Comparison of ENCODE assay signal across 22 cellular contexts in the genomic region with DNA sequence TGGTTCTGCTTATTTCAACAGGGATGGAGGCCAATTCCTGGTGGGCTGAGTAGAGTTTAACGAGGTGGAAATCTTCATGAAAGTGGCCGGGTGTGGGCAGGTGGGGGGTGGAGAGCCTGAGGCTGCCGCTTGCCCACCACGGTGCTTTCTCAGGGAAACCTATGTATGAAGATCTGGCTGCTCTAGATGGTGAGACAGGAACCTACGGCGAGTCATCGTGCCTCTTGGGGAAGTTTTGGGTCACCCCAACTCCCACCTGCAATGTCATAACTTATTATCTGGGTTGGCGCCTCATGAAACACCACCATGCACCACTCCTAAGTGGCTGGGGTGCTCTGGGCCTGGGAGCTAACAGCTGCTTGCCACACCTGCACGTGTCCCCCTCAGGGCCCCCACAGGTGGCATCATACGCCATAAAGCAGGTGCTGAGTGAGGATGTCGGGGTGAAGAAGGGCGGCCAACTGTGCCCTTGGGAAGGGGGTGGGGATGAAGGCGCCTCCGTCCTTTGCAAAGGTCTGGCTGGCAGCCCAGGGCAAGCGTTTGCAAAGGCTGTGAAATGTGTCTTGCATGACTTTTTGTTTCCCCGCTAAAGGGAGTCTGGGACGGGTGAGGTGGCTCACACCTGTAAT. TPM values are rescaled to one million over a fixed set of nuclear protein-coding genes. Genes with fewer than 3 reads are reported as not detected.
A peak's percentile ranks its signal among the peaks of the same experiment; 100 is the strongest.
DNase-seq lines count a peak whose midpoint lies in the region; ATAC-seq and TF ChIP-seq lines count a peak whose summit lies in the region.
"Had no signal": no experiment of that assay in that cellular context is flagged by ENCODE, and none has a peak within 500 bp of the region (broad histone marks: within the 10 kb centered on the region; RNA-seq: fewer than 3 reads in every experiment).

No MANE protein-coding gene starts in this region.

- DNase-seq in activated T-cell treated with anti-CD3 and anti-CD28 coated beads, Interleukin-2, amount 50 U/mL, for 1 hour = peak; percentile 4
- no peak for DNase-seq in activated T-cell treated with anti-CD3 and anti-CD28 coated beads for 4 hours
- peak; percentile 75 for DNase-seq in NB4 (ENCODE audit: low read depth)
- peak; percentile 41 for DNase-seq in islet precursor cell
- peak; percentile 25 for DNase-seq in sciatic nerve (ENCODE audit: low spot score)
- no peak for DNase-seq in NCI-H2029 treated with DMSO at 0.1 percent for 48 hours (lab: John Stamatoyannopoulos, UW)
- DNase-seq in superior temporal gyrus (ENCODE audit: extremely low spot score) = no peak
- DNase-seq: CD8-positive, alpha-beta memory T cell; DMS 273 treated with DMSO at 0.1 percent for 48 hours; DMS79; EL; GDM1; Karpas-422; NCI-H1092 treated with DMSO at 0.1 percent for 48 hours; NCI-H1436 treated with DMSO at 0.1 percent for 48 hours; NCI-H187 treated with DMSO at 0.1 percent for 48 hours; NCI-H446; NCI-H524 treated with DMSO at 0.1 percent for 48 hours; NCI-H774; SK-N-SH had no signal

- TF ChIP-seq POLR2A in NB4 (IDR thresholded peaks at IDR 0.05; ENCODE audit: extremely low read depth, insufficient read length) = no peak

- H3K4me3 ChIP-seq in NB4 (ENCODE audit: low read depth, low read length) = no peak overlapping the region
- H3K4me3 ChIP-seq: GM12878 had no signal

- ATAC-seq in sciatic nerve = no peak
- ATAC-seq: GM12878, HepG2 had no signal

- intact Hi-C loops in sciatic nerve (cut with DNase I) = no loop called here

- no peak for TF ChIP-seq CTCF in NB4 (IDR thresholded peaks at IDR 0.05; ENCODE audit: low read depth, low read length)

RNA-seq across cellular contexts. Expression of a gene that starts 27.9 kb away (rescaled TPM):
- total RNA-seq in sciatic nerve = 43.8 TPM

RNA-seq across cellular contexts. Expression of a gene that starts 45.7 kb away (rescaled TPM):
- total RNA-seq in sciatic nerve = 74.4 TPM

Comparison
In these comparisons a context has a peak if more than half of its experiments do, and no peak if none do; other contexts are left out.
1. DNase-seq: peak in activated T-cell treated with anti-CD3 and anti-CD28 coated beads, Interleukin-2, amount 50 U/mL, for 1 hour (single experiment), NB4 (single experiment), islet precursor cell (single experiment) and sciatic nerve (single experiment); none in activated T-cell treated with anti-CD3 and anti-CD28 coated beads for 4 hours (single experiment), NCI-H2029 treated with DMSO at 0.1 percent for 48 hours (single experiment) and superior temporal gyrus (single experiment).